22 cellular contexts compared by ENCODE assay signal in the genomic region with DNA sequence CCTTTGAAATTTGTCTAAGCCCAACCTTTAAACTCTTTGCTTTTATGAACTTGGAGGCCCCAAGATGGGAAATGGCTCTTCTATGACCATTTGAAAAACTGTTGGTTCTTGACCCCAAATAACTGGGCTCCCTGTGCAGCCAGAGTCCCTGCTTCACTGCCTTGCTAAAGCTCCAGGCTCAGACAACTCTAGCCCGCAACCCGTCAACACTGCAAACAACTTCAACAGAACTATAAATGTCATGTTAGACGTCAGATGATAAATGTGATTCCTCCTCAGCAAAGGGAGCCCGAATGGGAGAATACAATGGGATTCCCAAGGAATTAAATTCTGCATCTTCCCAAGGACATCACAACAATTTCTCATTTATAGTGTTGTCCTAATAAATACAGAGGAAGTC.
DNase-seq lines count a peak whose midpoint lies in the region; ATAC-seq, FAIRE-seq and TF ChIP-seq lines count a peak whose summit lies in the region.
"Had no signal": no experiment of that assay in that cellular context is flagged by ENCODE, and none has a peak within 500 bp of the region (broad histone marks: within the 10 kb centered on the region; RNA-seq: fewer than 3 reads in every experiment).

No MANE protein-coding gene starts in this region.

- H3K27me3 ChIP-seq in breast epithelium (no peaks in the 10 kb centered on the region), spleen (replicated peaks in 1 of 7) (no peaks in the 10 kb centered on the region)
- H3K27me3 ChIP-seq: BLaER1 had no signal

- no peak for TF ChIP-seq CTCF in MCF 10A (IDR thresholded peaks at IDR 0.05; ENCODE audit: unreplicated experiment)
- TF ChIP-seq CTCF in breast epithelium (IDR thresholded peaks at IDR 0.05) = no peak
- TF ChIP-seq CTCF in fibroblast of villous mesenchyme (IDR thresholded peaks at IDR 0.05; ENCODE audit: insufficient read depth, low read depth, low read length) = no peak
- TF ChIP-seq CTCF in spleen (IDR thresholded peaks at IDR 0.05 in 8 of 11, conservative IDR thresholded peaks at IDR 0.05 in 3 of 11) = no peak

- no peak for FAIRE-seq in HTR-8/SVneo (lab: Jason Lieb, UNC)
- FAIRE-seq: A204.1, G401.6, H54 had no signal

- H3K9me3 ChIP-seq in breast epithelium = no peaks in the 10 kb centered on the region
- no peaks in the 10 kb centered on the region for H3K9me3 ChIP-seq in spleen
- H3K9me3 ChIP-seq: BLaER1, Caco-2, HAP-1 had no signal

- H3K36me3 ChIP-seq in breast epithelium = no peaks in the 10 kb centered on the region
- H3K36me3 ChIP-seq in spleen = no peaks in the 10 kb centered on the region
- H3K36me3 ChIP-seq: BLaER1, HAP-1 had no signal

- CTCF ChIA-PET in MCF 10A (lab: Yijun Ruan, JAX) = no interaction called here

- POLR2A ChIA-PET in MCF 10A (lab: Yijun Ruan, JAX) = interaction anchor here (0.7 kb wide), 1 partner anchor 20 kb away, joined by 3 read pairs; no protein-coding TSS in a partner anchor

- DNase-seq in MCF 10A (ENCODE audit: unreplicated experiment) (no peak), breast epithelium (ENCODE audit: low spot score in 2 of 2) (no peak), SK-MEL-5 (ENCODE audit: low read depth, low spot score) (peak; percentile 25), fibroblast of villous mesenchyme (ENCODE audit: low read depth) (peak; percentile 37), spleen (no peak), HTR-8/SVneo (ENCODE audit: insufficient read length, low spot score) (no peak)
- DNase-seq: Caco-2; CD4-positive, CD25-positive, alpha-beta regulatory T cell; CD8-positive, alpha-beta T cell; DMS153; DND-41; GOT3 had no signal

- BruUV-seq in MCF 10A (replicated peaks; lab: Mats Ljungman, UMichigan) = no TSS peak

- WGBS in spleen, 5 donors = 66 to 82% (median 74%) methylated on average over 4 of the region's 4 CpGs

- peak overlapping the region; percentile 21 for H3K27ac Mint-ChIP-seq in MCF 10A (ENCODE audit: low read depth, unreplicated experiment)
- H3K27ac Mint-ChIP-seq: B cell; CD4-positive, CD25-positive, alpha-beta regulatory T cell; CD8-positive, alpha-beta T cell had no signal

- H3K4me1 ChIP-seq in breast epithelium (no peaks in the 10 kb centered on the region), spleen (peaks cover 0 to 8% (median 3%) of the 10 kb centered on the region in 6 donors)
- H3K4me1 ChIP-seq: Caco-2, HAP-1 had no signal

- no peak for TF ChIP-seq POLR2A in breast epithelium (IDR thresholded peaks at IDR 0.05)
- no peak for TF ChIP-seq POLR2A in spleen (IDR thresholded peaks at IDR 0.05)

- H3K4me3 ChIP-seq in breast epithelium = no peak overlapping the region
- H3K4me3 ChIP-seq in fibroblast of villous mesenchyme (ENCODE audit: low read depth, low read length) = no peak overlapping the region
- H3K4me3 ChIP-seq in spleen = no peak overlapping the region
- H3K4me3 ChIP-seq: BLaER1, HAP-1 had no signal

- peaks cover 11% of the 10 kb centered on the region for H3K4me1 Mint-ChIP-seq in MCF 10A (ENCODE audit: insufficient read depth, unreplicated experiment)
- H3K4me1 Mint-ChIP-seq: CD4-positive, CD25-positive, alpha-beta regulatory T cell had no signal

- H3K9me3 Mint-ChIP-seq in MCF 10A (ENCODE audit: unreplicated experiment) = no peaks in the 10 kb centered on the region
- H3K9me3 Mint-ChIP-seq: CD8-positive, alpha-beta T cell had no signal

- H3K4me3 Mint-ChIP-seq in MCF 10A (ENCODE audit: unreplicated experiment) = no peak overlapping the region
- H3K4me3 Mint-ChIP-seq: B cell; CD4-positive, CD25-positive, alpha-beta regulatory T cell; CD8-positive, alpha-beta T cell had no signal

- H3K27me3 Mint-ChIP-seq in MCF 10A (ENCODE audit: insufficient read depth, unreplicated experiment) = no peaks in the 10 kb centered on the region
- H3K27me3 Mint-ChIP-seq: B cell had no signal

- in situ Hi-C loops in SK-MEL-5 (cut with HindIII; ENCODE audit: low pct_unique_long_range_greater_than_20kb, low sequenced_read_pairs) = no loop called here

- ATAC-seq in HG03097 (IDR thresholded peaks at IDR 0.05; ENCODE audit: low FRiP score, unreplicated experiment) = no peak
- ATAC-seq in GM21367 (IDR thresholded peaks at IDR 0.05; ENCODE audit: unreplicated experiment) = no peak
- ATAC-seq: CD8-positive, alpha-beta T cell had no signal

- no peak overlapping the region for H3K27ac ChIP-seq in breast epithelium
- peak overlapping the region in 5 of 8 donors; percentile 23 to 64 (median 37) for H3K27ac ChIP-seq in spleen
- H3K27ac ChIP-seq: 22Rv1, BLaER1, C4-2B had no signal

- intact Hi-C loops in MCF 10A (cut with micrococcal nuclease) (no loop called here), breast epithelium (cut with DNase I; ENCODE audit: low total_unique reads) (no loop called here), spleen (cut with DNase I; ENCODE audit: low total_unique reads) (no loop called here)

- H3K36me3 Mint-ChIP-seq in MCF 10A (ENCODE audit: insufficient read depth, unreplicated experiment) = no peaks in the 10 kb centered on the region
- H3K36me3 Mint-ChIP-seq: CD4-positive, CD25-positive, alpha-beta regulatory T cell; CD8-positive, alpha-beta T cell had no signal

Comparison
In these comparisons a context has a peak if more than half of its experiments do, and no peak if none do; other contexts are left out.
1. DNase-seq: peak in SK-MEL-5 (single experiment) and fibroblast of villous mesenchyme (single experiment); none in MCF 10A (single experiment), breast epithelium (0 of 2), spleen (single experiment) and HTR-8/SVneo (single experiment).
2. H3K27ac ChIP-seq: peak in spleen (5 of 8); none in breast epithelium (0 of 2).